Comparison of ENCODE assay signal across 31 cellular contexts in genomic region chrX:38770152-38770551, GRCh38.
"Had no signal": no experiment of that assay in that cellular context is flagged by ENCODE, and none has a peak within 500 bp of the region (broad histone marks: within the 10 kb centered on the region; RNA-seq: fewer than 3 reads in every experiment).

No MANE protein-coding gene starts in this region.

- H3K4me1 Mint-ChIP-seq: activated naive CD4-positive, alpha-beta T cell treated with anti-CD3 and anti-CD28 coated beads, Interleukin-2, amount 10 ng/mL, durations not matched to agents 7 days and 5 days; activated naive CD8-positive, alpha-beta T cell treated with anti-CD3 and anti-CD28 coated beads, Interleukin-2, amount 10 ng/mL, durations not matched to agents 7 days and 5 days; naive B cell; stimulated activated effector memory CD8-positive, alpha-beta T cell treated with anti-CD3 and anti-CD28 coated beads, Interleukin-12 subunit alpha, Interleukin-12 subunit beta, amount 100 ng/mL, for 72 hours had no signal

- H3K4me1 ChIP-seq: ascending aorta, colonic mucosa, gastroesophageal sphincter, prostate gland, sigmoid colon, vagina had no signal

- H3K27me3 Mint-ChIP-seq: brain; stimulated activated naive CD8-positive, alpha-beta T cell treated with anti-CD3 and anti-CD28 coated beads, Interleukin-15, Interleukin-2, amounts not matched to agents 100 ng/mL and 50 ng/mL, for 24 hours; type B pancreatic cell had no signal

- H3K9me3 Mint-ChIP-seq: activated naive CD4-positive, alpha-beta T cell treated with anti-CD3 and anti-CD28 coated beads, Interleukin-2, amount 10 ng/mL, durations not matched to agents 7 days and 5 days; activated naive CD8-positive, alpha-beta T cell treated with anti-CD3 and anti-CD28 coated beads, Interleukin-2, amount 10 ng/mL, durations not matched to agents 7 days and 5 days; brain; naive B cell; stimulated activated effector memory CD8-positive, alpha-beta T cell treated with anti-CD3 and anti-CD28 coated beads, Interleukin-12 subunit alpha, Interleukin-12 subunit beta, amount 100 ng/mL, for 72 hours; stimulated activated naive CD8-positive, alpha-beta T cell treated with anti-CD3 and anti-CD28 coated beads, Interleukin-15, Interleukin-2, amounts not matched to agents 100 ng/mL and 50 ng/mL, for 24 hours; T-helper 2 cell treated with Interferon-gamma antibody and Interleukin-4, amounts not matched to agents 5 μg/mL and 100 μg/mL, for 36 hours; type B pancreatic cell had no signal

- H3K9me3 ChIP-seq: ascending aorta, colonic mucosa, gastroesophageal sphincter, ovary, prostate gland, sigmoid colon, vagina had no signal

- FAIRE-seq: small intestine had no signal

- DNase-seq: activated CD4-positive, alpha-beta T cell treated with anti-CD3 and anti-CD28 coated beads for 48 hours; activated CD4-positive, alpha-beta T cell treated with anti-CD3 and anti-CD28 coated beads, Interleukin-2, amount 50 U/mL, for 48 hours; activated CD8-positive, alpha-beta memory T cell treated with anti-CD3 and anti-CD28 coated beads for 24 hours; activated effector memory CD4-positive, alpha-beta T cell treated with anti-CD3 and anti-CD28 coated beads, Interleukin-2, amount 50 U/mL, for 16 hours; activated naive CD4-positive, alpha-beta T cell treated with anti-CD3 and anti-CD28 coated beads, Interleukin-2, amount 10 ng/mL, durations not matched to agents 7 days and 5 days; activated naive CD8-positive, alpha-beta T cell treated with anti-CD3 and anti-CD28 coated beads, Interleukin-2, amount 10 ng/mL, durations not matched to agents 7 days and 5 days; cerebellar nuclear complex; colonic mucosa; dorsolateral prefrontal cortex; effector memory CD4-positive, alpha-beta T cell; hypothalamus; left cardiac atrium; left ventricle myocardium superior; naive B cell; nephron progenitor cell; ovary; sigmoid colon; small intestine; stimulated activated CD4-positive, alpha-beta T cell treated with anti-CD3 and anti-CD28 coated beads, Interleukin-4, amount 100 ng/mL, for 24 hours; T-helper 1 cell had no signal

- H3K4me3 Mint-ChIP-seq: activated naive CD4-positive, alpha-beta T cell treated with anti-CD3 and anti-CD28 coated beads, Interleukin-2, amount 10 ng/mL, durations not matched to agents 7 days and 5 days; activated naive CD8-positive, alpha-beta T cell treated with anti-CD3 and anti-CD28 coated beads, Interleukin-2, amount 10 ng/mL, durations not matched to agents 7 days and 5 days; brain; naive B cell; nephron progenitor cell; stimulated activated effector memory CD8-positive, alpha-beta T cell treated with anti-CD3 and anti-CD28 coated beads, Interleukin-12 subunit alpha, Interleukin-12 subunit beta, amount 100 ng/mL, for 72 hours; stimulated activated naive CD8-positive, alpha-beta T cell treated with anti-CD3 and anti-CD28 coated beads, Interleukin-15, Interleukin-2, amounts not matched to agents 100 ng/mL and 50 ng/mL, for 24 hours; T-helper 2 cell treated with Interferon-gamma antibody and Interleukin-4, amounts not matched to agents 5 μg/mL and 100 μg/mL, for 36 hours; type B pancreatic cell had no signal

- H3K4me3 ChIP-seq: ascending aorta, cardiac muscle cell, colonic mucosa, dorsolateral prefrontal cortex, gastroesophageal sphincter, ovary, prostate gland, sigmoid colon, vagina had no signal

- H3K27me3 ChIP-seq: ascending aorta, cardiac muscle cell, colonic mucosa, gastroesophageal sphincter, ovary, sigmoid colon, vagina had no signal

- H3K36me3 ChIP-seq: ascending aorta, cardiac muscle cell, colonic mucosa, gastroesophageal sphincter, ovary, prostate gland, sigmoid colon, vagina had no signal

- H3K27ac Mint-ChIP-seq: activated naive CD4-positive, alpha-beta T cell treated with anti-CD3 and anti-CD28 coated beads, Interleukin-2, amount 10 ng/mL, durations not matched to agents 7 days and 5 days; activated naive CD8-positive, alpha-beta T cell treated with anti-CD3 and anti-CD28 coated beads, Interleukin-2, amount 10 ng/mL, durations not matched to agents 7 days and 5 days; naive B cell; nephron progenitor cell; stimulated activated effector memory CD8-positive, alpha-beta T cell treated with anti-CD3 and anti-CD28 coated beads, Interleukin-12 subunit alpha, Interleukin-12 subunit beta, amount 100 ng/mL, for 72 hours; stimulated activated naive CD8-positive, alpha-beta T cell treated with anti-CD3 and anti-CD28 coated beads, Interleukin-15, Interleukin-2, amounts not matched to agents 100 ng/mL and 50 ng/mL, for 24 hours; T-helper 2 cell treated with Interferon-gamma antibody and Interleukin-4, amounts not matched to agents 5 μg/mL and 100 μg/mL, for 36 hours; type B pancreatic cell had no signal

- H3K36me3 Mint-ChIP-seq: activated naive CD4-positive, alpha-beta T cell treated with anti-CD3 and anti-CD28 coated beads, Interleukin-2, amount 10 ng/mL, durations not matched to agents 7 days and 5 days; activated naive CD8-positive, alpha-beta T cell treated with anti-CD3 and anti-CD28 coated beads, Interleukin-2, amount 10 ng/mL, durations not matched to agents 7 days and 5 days; brain; naive B cell; stimulated activated effector memory CD8-positive, alpha-beta T cell treated with anti-CD3 and anti-CD28 coated beads, Interleukin-12 subunit alpha, Interleukin-12 subunit beta, amount 100 ng/mL, for 72 hours; type B pancreatic cell had no signal

- H3K27ac ChIP-seq: ascending aorta, cardiac muscle cell, colonic mucosa, dorsolateral prefrontal cortex, gastroesophageal sphincter, ovary, prostate gland, sigmoid colon, vagina, VCaP had no signal
